Comparison of ENCODE assay signal across 17 cellular contexts in genomic region chrX:17769701-17770269, GRCh38. TPM values are rescaled to one million over a fixed set of nuclear protein-coding genes. Genes with fewer than 3 reads are reported as not detected.
DNase-seq lines count a peak whose midpoint lies in the region; ATAC-seq, FAIRE-seq and TF ChIP-seq lines count a peak whose summit lies in the region.
"Had no signal": no experiment of that assay in that cellular context is flagged by ENCODE, and none has a peak within 500 bp of the region (broad histone marks: within the 10 kb centered on the region; RNA-seq: fewer than 3 reads in every experiment).

No MANE protein-coding gene starts in this region.

- no peak for TF ChIP-seq POLR2A in GM12891 (IDR thresholded peaks at IDR 0.05; ENCODE audit: low read depth, low read length)

- no peaks in the 10 kb centered on the region for H3K9me3 Mint-ChIP-seq in T-helper 2 cell treated with Interferon-gamma antibody and Interleukin-4, amounts not matched to agents 5 μg/mL and 100 μg/mL, for 36 hours
- no peaks in the 10 kb centered on the region for H3K9me3 Mint-ChIP-seq in effector memory CD8-positive, alpha-beta T cell
- H3K9me3 Mint-ChIP-seq: CD4-positive, alpha-beta memory T cell had no signal

- H3K27ac Mint-ChIP-seq in T-helper 2 cell treated with Interferon-gamma antibody and Interleukin-4, amounts not matched to agents 5 μg/mL and 100 μg/mL, for 36 hours = no peak overlapping the region
- no peak overlapping the region for H3K27ac Mint-ChIP-seq in effector memory CD8-positive, alpha-beta T cell
- H3K27ac Mint-ChIP-seq: CD4-positive, alpha-beta memory T cell had no signal

- no peaks in the 10 kb centered on the region for H3K27me3 Mint-ChIP-seq in T-helper 2 cell treated with Interferon-gamma antibody and Interleukin-4, amounts not matched to agents 5 μg/mL and 100 μg/mL, for 36 hours (ENCODE audit: low read depth)
- no peaks in the 10 kb centered on the region for H3K27me3 Mint-ChIP-seq in effector memory CD8-positive, alpha-beta T cell
- H3K27me3 Mint-ChIP-seq: CD4-positive, alpha-beta memory T cell had no signal

- H3K4me3 Mint-ChIP-seq in T-helper 2 cell treated with Interferon-gamma antibody and Interleukin-4, amounts not matched to agents 5 μg/mL and 100 μg/mL, for 36 hours = no peak overlapping the region
- H3K4me3 Mint-ChIP-seq in effector memory CD8-positive, alpha-beta T cell = no peak overlapping the region
- H3K4me3 Mint-ChIP-seq: CD4-positive, alpha-beta memory T cell had no signal

- no peaks in the 10 kb centered on the region for H3K4me1 Mint-ChIP-seq in T-helper 2 cell treated with Interferon-gamma antibody and Interleukin-4, amounts not matched to agents 5 μg/mL and 100 μg/mL, for 36 hours (ENCODE audit: low read depth)
- no peaks in the 10 kb centered on the region for H3K4me1 Mint-ChIP-seq in effector memory CD8-positive, alpha-beta T cell (ENCODE audit: low read depth in 2 of 2)
- H3K4me1 Mint-ChIP-seq: CD4-positive, alpha-beta memory T cell had no signal

- DNase-seq in activated naive CD4-positive, alpha-beta T cell treated with Interleukin-2 at 50 U/mL for 16 hours = peak; percentile 6
- DNase-seq in activated naive CD4-positive, alpha-beta T cell (lab: John Stamatoyannopoulos, UW) = no peak
- DNase-seq in GM12891 (ENCODE audit: insufficient read length, low spot score) (no peak), NCI-H2196 treated with DMSO at 0.1 percent for 48 hours (lab: John Stamatoyannopoulos, UW; ENCODE audit: unreplicated experiment) (no peak), epidermal melanocyte (ENCODE audit: insufficient read length, low spot score) (no peak)
- DNase-seq in T-helper 2 cell treated with Interferon-gamma antibody and Interleukin-4, amounts not matched to agents 5 μg/mL and 100 μg/mL, for 36 hours (ENCODE audit: low spot score) = peak; percentile 8
- DNase-seq in effector memory CD8-positive, alpha-beta T cell = no peak
- DNase-seq: ACHN, Karpas-422, MM.1S, NCI-H1105, NCI-H1694 treated with DMSO at 0.1 percent for 48 hours, NCI-H69 had no signal

- peak; percentile 41 for FAIRE-seq in GM12891 (lab: Jason Lieb, UNC)
- FAIRE-seq: H54, HepG2 had no signal

- ATAC-seq in effector memory CD8-positive, alpha-beta T cell (replicated peaks) = peak; percentile 22
- no peak for ATAC-seq in HG03571 (IDR thresholded peaks at IDR 0.05; ENCODE audit: unreplicated experiment)
- ATAC-seq: HepG2 had no signal

- no peaks in the 10 kb centered on the region for H3K36me3 Mint-ChIP-seq in T-helper 2 cell treated with Interferon-gamma antibody and Interleukin-4, amounts not matched to agents 5 μg/mL and 100 μg/mL, for 36 hours (ENCODE audit: low read depth)
- H3K36me3 Mint-ChIP-seq in effector memory CD8-positive, alpha-beta T cell (ENCODE audit: insufficient read depth) = no peaks in the 10 kb centered on the region
- H3K36me3 Mint-ChIP-seq: CD4-positive, alpha-beta memory T cell had no signal

TF ChIP-seq in GM12891, 5 proteins besides CTCF, POLR2A, EP300 and RAD21:
- no peak for TF ChIP-seq TAF1 (IDR thresholded peaks at IDR 0.05; ENCODE audit: low read depth, low read length)
- TF ChIP-seq PAX5 (IDR thresholded peaks at IDR 0.05; ENCODE audit: insufficient read depth, low read length, severe bottlenecking) = no peak
- no peak for TF ChIP-seq SPI1 (IDR thresholded peaks at IDR 0.05; ENCODE audit: low read depth, low read length)

RNA-seq across cellular contexts. Expression of gene SCML1, which starts 32.5 kb away (rescaled TPM):
- not detected for polyA plus RNA-seq in GM12891 (2012; ENCODE audit: low read depth, missing spikeins)

Comparison
In these comparisons a context has a peak if more than half of its experiments do, and no peak if none do; other contexts are left out.
1. DNase-seq: peak in activated naive CD4-positive, alpha-beta T cell treated with Interleukin-2 at 50 U/mL for 16 hours (single experiment) and T-helper 2 cell treated with Interferon-gamma antibody and Interleukin-4, amounts not matched to agents 5 μg/mL and 100 μg/mL, for 36 hours (single experiment); none in activated naive CD4-positive, alpha-beta T cell (0 of 4), GM12891 (single experiment), effector memory CD8-positive, alpha-beta T cell (0 of 3), NCI-H2196 treated with DMSO at 0.1 percent for 48 hours (single experiment) and epidermal melanocyte (single experiment).